In the genomic region with DNA sequence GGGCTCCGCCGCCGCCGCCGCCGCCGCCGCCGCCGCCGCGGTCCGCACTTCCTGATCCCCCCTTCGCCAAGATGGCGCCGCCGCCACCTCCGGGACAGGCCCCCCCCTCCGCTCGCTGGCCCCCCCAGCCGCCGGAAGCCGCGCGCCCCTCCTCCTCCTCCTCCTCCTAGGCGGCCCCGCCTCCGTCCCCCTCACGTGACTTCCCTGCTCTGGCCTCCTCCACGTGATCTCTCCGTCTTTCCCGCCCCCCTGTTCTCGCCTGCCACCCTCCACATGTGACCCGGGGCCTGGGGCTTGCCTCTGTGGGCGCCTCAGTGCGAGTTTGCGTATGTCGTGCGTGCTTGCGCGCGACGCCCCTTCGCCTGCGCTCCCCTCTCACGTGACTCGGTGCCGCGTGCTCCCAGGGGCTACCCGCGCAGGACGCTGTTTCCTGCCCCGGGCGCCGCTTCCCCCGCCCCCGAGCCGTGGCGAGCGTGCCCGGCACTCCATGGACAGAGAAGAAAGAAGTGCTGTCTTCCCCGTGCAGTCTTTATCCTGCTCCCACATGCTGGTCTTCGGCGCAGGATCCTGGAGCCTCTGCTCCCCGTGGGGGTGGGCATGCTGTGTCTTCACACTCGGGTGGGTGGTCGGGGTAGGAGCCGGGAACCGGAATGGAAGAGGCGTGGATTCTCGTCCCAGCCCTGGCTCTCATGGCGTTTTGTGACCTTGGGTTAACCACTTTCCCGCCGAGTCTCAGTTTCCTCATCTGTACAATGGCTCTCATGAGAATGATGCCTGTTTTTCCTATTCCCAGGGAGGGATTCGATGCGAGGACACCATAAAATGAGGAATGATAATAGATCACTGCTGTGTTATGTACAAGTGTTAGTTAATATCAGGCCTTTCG, we compare ENCODE assay signal across 1 cellular context.
TF ChIP-seq lines count a peak whose summit lies in the region.

UBE2Q1 (minus strand) TSS at position 53 of the 886 bp plus-strand sequence. CDS start 109 bp downstream, outside the sequence.

TF ChIP-seq in HepG2, 621 proteins besides CTCF, POLR2A, EP300 and RAD21 (continued from another document and continues in another):
- TF ChIP-seq, protein P1, sequence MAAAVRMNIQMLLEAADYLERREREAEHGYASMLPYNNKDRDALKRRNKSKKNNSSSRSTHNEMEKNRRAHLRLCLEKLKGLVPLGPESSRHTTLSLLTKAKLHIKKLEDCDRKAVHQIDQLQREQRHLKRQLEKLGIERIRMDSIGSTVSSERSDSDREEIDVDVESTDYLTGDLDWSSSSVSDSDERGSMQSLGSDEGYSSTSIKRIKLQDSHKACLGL (CRISPR knock-in tag; IDR thresholded peaks at IDR 0.05), result peak; percentile 97
- TF ChIP-seq, protein P2, sequence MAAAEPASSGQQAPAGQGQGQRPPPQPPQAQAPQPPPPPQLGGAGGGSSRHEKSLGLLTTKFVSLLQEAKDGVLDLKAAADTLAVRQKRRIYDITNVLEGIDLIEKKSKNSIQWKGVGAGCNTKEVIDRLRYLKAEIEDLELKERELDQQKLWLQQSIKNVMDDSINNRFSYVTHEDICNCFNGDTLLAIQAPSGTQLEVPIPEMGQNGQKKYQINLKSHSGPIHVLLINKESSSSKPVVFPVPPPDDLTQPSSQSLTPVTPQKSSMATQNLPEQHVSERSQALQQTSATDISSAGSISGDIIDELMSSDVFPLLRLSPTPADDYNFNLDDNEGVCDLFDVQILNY (CRISPR knock-in tag; conservative IDR thresholded peaks at IDR 0.05), result peak; percentile 77
- TF ChIP-seq REPIN1 (CRISPR knock-in tag; IDR thresholded peaks at IDR 0.05; ENCODE audit: borderline replicate concordance, low read depth) (peak; percentile 99), ZBTB39 (CRISPR knock-in tag; IDR thresholded peaks at IDR 0.05) (no peak), YEATS4 (CRISPR knock-in tag; IDR thresholded peaks at IDR 0.05; ENCODE audit: borderline replicate concordance) (peak; percentile 57; the same call in 1 of the 2 replicates), ZNF34 (CRISPR knock-in tag; IDR thresholded peaks at IDR 0.05; ENCODE audit: borderline replicate concordance) (peak; percentile 94), ZFP41 (CRISPR knock-in tag; IDR thresholded peaks at IDR 0.05; ENCODE audit: borderline replicate concordance) (peak; percentile 99), ZNF672 (CRISPR knock-in tag; IDR thresholded peaks at IDR 0.05) (peak; percentile 97), ZNF225 (CRISPR knock-in tag; IDR thresholded peaks at IDR 0.05) (peak; percentile 98), ZNF577 (CRISPR knock-in tag; IDR thresholded peaks at IDR 0.05; ENCODE audit: borderline replicate concordance, low read depth) (0 out of 2 replicates have a peak, but pooled peaks have one; percentile 79), ZBTB7B (CRISPR knock-in tag; IDR thresholded peaks at IDR 0.05) (peak; percentile 75; the same call in 1 of the 2 replicates), ZNF124 (CRISPR knock-in tag; IDR thresholded peaks at IDR 0.05) (peak; percentile 67; the same call in 1 of the 2 replicates), JARID2 (CRISPR knock-in tag; IDR thresholded peaks at IDR 0.05; ENCODE audit: insufficient replicate concordance) (peak; percentile 41), NFRKB (IDR thresholded peaks at IDR 0.05) (no peak; the same call in 1 of the 2 replicates), ATAD3A (CRISPR knock-in tag; IDR thresholded peaks at IDR 0.05) (no peak), HBP1 (CRISPR knock-in tag; IDR thresholded peaks at IDR 0.05; ENCODE audit: low read depth) (no peak; the same call in 1 of the 2 replicates), KDM5B (CRISPR knock-in tag; IDR thresholded peaks at IDR 0.05; ENCODE audit: borderline replicate concordance) (peak; percentile 98), ZNF235 (CRISPR knock-in tag; IDR thresholded peaks at IDR 0.05; ENCODE audit: borderline replicate concordance) (peak; percentile 90; the same call in 1 of the 2 replicates), HMGXB3 (CRISPR knock-in tag; IDR thresholded peaks at IDR 0.05; ENCODE audit: borderline replicate concordance) (peak; percentile 83; the same call in 1 of the 2 replicates), ZNF432 (CRISPR knock-in tag; IDR thresholded peaks at IDR 0.05; ENCODE audit: borderline replicate concordance) (no peak), MATR3 (CRISPR knock-in tag; IDR thresholded peaks at IDR 0.05) (no peak), ZNF761 (CRISPR knock-in tag; conservative IDR thresholded peaks at IDR 0.05) (peak; percentile 99), HOXA3 (CRISPR knock-in tag; IDR thresholded peaks at IDR 0.05) (peak; percentile 95), ZNF138 (CRISPR knock-in tag; IDR thresholded peaks at IDR 0.05; ENCODE audit: low read depth) (peak; percentile 97), DR1 (CRISPR knock-in tag; IDR thresholded peaks at IDR 0.05) (peak; percentile 82), ZNF724P (CRISPR knock-in tag; IDR thresholded peaks at IDR 0.05; ENCODE audit: borderline replicate concordance) (peak; percentile 95), JUN (CRISPR knock-in tag; IDR thresholded peaks at IDR 0.05) (peak; percentile 85), THYN1 (CRISPR knock-in tag; IDR thresholded peaks at IDR 0.05; ENCODE audit: borderline replicate concordance, low read depth) (peak; percentile 89), ZNF329 (CRISPR knock-in tag; IDR thresholded peaks at IDR 0.05; ENCODE audit: low read depth) (peak; percentile 90), ZBTB7A (CRISPR knock-in tag; IDR thresholded peaks at IDR 0.05) (peak; percentile 95), RARA (CRISPR knock-in tag; IDR thresholded peaks at IDR 0.05) (peak; percentile 65), GABPA (IDR thresholded peaks at IDR 0.05; ENCODE audit: low read depth, low read length) (peak; percentile 62), GABPA (CRISPR knock-in tag; IDR thresholded peaks at IDR 0.05; ENCODE audit: low read depth) (peak; percentile 83), NPAS2 (CRISPR knock-in tag; IDR thresholded peaks at IDR 0.05; ENCODE audit: borderline replicate concordance) (0 out of 2 replicates have a peak, but pooled peaks have one; percentile 87), PHF8 (CRISPR knock-in tag; IDR thresholded peaks at IDR 0.05) (peak; percentile 70), EED (CRISPR knock-in tag; IDR thresholded peaks at IDR 0.05) (peak; percentile 96), ZNF703 (CRISPR knock-in tag; IDR thresholded peaks at IDR 0.05; ENCODE audit: borderline replicate concordance) (peak; percentile 79), ZNF580 (CRISPR knock-in tag; IDR thresholded peaks at IDR 0.05; ENCODE audit: borderline replicate concordance, low read depth) (peak; percentile 95), KDM3A (CRISPR knock-in tag; IDR thresholded peaks at IDR 0.05; ENCODE audit: low read depth) (peak; percentile 75; the same call in 1 of the 2 replicates), ZNF678 (CRISPR knock-in tag; IDR thresholded peaks at IDR 0.05) (peak; percentile 98), ZNF513 (CRISPR knock-in tag; conservative IDR thresholded peaks at IDR 0.05) (no peak), CREB1 (IDR thresholded peaks at IDR 0.05) (peak; percentile 84), CREB1 (CRISPR knock-in tag; IDR thresholded peaks at IDR 0.05) (peak; percentile 85)
- TF ChIP-seq, protein P3, sequence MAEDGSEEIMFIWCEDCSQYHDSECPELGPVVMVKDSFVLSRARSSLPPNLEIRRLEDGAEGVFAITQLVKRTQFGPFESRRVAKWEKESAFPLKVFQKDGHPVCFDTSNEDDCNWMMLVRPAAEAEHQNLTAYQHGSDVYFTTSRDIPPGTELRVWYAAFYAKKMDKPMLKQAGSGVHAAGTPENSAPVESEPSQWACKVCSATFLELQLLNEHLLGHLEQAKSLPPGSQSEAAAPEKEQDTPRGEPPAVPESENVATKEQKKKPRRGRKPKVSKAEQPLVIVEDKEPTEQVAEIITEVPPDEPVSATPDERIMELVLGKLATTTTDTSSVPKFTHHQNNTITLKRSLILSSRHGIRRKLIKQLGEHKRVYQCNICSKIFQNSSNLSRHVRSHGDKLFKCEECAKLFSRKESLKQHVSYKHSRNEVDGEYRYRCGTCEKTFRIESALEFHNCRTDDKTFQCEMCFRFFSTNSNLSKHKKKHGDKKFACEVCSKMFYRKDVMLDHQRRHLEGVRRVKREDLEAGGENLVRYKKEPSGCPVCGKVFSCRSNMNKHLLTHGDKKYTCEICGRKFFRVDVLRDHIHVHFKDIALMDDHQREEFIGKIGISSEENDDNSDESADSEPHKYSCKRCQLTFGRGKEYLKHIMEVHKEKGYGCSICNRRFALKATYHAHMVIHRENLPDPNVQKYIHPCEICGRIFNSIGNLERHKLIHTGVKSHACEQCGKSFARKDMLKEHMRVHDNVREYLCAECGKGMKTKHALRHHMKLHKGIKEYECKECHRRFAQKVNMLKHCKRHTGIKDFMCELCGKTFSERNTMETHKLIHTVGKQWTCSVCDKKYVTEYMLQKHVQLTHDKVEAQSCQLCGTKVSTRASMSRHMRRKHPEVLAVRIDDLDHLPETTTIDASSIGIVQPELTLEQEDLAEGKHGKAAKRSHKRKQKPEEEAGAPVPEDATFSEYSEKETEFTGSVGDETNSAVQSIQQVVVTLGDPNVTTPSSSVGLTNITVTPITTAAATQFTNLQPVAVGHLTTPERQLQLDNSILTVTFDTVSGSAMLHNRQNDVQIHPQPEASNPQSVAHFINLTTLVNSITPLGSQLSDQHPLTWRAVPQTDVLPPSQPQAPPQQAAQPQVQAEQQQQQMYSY (CRISPR knock-in tag; IDR thresholded peaks at IDR 0.05), result no peak; the same call in 1 of the 2 replicates
- TF ChIP-seq, protein P4, sequence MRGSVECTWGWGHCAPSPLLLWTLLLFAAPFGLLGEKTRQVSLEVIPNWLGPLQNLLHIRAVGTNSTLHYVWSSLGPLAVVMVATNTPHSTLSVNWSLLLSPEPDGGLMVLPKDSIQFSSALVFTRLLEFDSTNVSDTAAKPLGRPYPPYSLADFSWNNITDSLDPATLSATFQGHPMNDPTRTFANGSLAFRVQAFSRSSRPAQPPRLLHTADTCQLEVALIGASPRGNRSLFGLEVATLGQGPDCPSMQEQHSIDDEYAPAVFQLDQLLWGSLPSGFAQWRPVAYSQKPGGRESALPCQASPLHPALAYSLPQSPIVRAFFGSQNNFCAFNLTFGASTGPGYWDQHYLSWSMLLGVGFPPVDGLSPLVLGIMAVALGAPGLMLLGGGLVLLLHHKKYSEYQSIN (CRISPR knock-in tag; IDR thresholded peaks at IDR 0.05; ENCODE audit: borderline replicate concordance), result no peak
